20 cellular contexts compared by ENCODE assay signal in the genomic region with DNA sequence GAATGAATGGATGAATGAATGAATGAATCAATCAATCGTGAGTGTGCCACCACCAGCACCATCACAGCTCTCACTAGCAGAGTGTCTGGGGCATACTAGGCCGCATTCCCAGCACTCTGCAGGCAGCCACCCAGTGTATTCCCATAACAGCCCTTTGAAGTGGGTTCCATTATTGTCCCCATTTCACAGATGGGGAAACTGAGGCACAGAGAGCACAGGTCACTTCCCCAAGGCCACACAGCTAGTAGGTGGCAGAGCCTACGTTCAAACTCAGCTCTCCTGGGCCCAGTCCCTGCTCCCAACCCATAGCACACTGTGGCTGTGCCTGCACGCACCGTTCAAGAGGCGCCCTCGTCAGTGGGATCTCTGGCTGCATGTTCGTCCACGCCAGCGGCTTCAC.
DNase-seq lines count a peak whose midpoint lies in the region; ATAC-seq and TF ChIP-seq lines count a peak whose summit lies in the region.
"Had no signal": no experiment of that assay in that cellular context is flagged by ENCODE, and none has a peak within 500 bp of the region (broad histone marks: within the 10 kb centered on the region; RNA-seq: fewer than 3 reads in every experiment).

No MANE protein-coding gene starts in this region.

- in situ Hi-C loops in Panc1 (cut with HindIII; ENCODE audit: low pct_unique_long_range_greater_than_20kb, low sequenced_read_pairs) (no loop called here), G401 (cut with HindIII; ENCODE audit: low sequenced_read_pairs) (no loop called here), brain microvascular endothelial cell (cut with HindIII; ENCODE audit: low pct_ligation_motif_present, low sequenced_read_pairs) (loop anchor here (25.0 kb wide), 1 partner anchor 379 kb away; no protein-coding TSS in a partner anchor)

- POLR2A ChIA-PET in Panc1 (lab: Charles Lee): interaction anchor here (0.6 kb wide), 1 partner anchor 321 kb away, joined by 4 read pairs; no protein-coding TSS in a partner anchor

- intact Hi-C loops in CD14-positive monocyte (cut with micrococcal nuclease): no loop called here
- intact Hi-C loops in Panc1 (cut with micrococcal nuclease; ENCODE audit: unreplicated experiment): loop anchor here (10.0 kb wide), 1 partner anchor 302 kb away; no protein-coding TSS in a partner anchor

- no peaks in the 10 kb centered on the region for H3K27me3 ChIP-seq in Panc1 (ENCODE audit: control insufficient read depth, insufficient read depth, low read length)
- no peaks in the 10 kb centered on the region for H3K27me3 ChIP-seq in gastroesophageal sphincter
- H3K27me3 ChIP-seq in skeletal muscle tissue (ENCODE audit: control insufficient read depth in 3 of 3, insufficient read depth in 3 of 3, low read length in 3 of 3): no peaks in the 10 kb centered on the region
- H3K27me3 ChIP-seq in brain microvascular endothelial cell (replicated peaks): no peaks in the 10 kb centered on the region

- ATAC-seq in Panc1 (no peak), gastroesophageal sphincter (no peak)
- ATAC-seq: natural killer cell had no signal

- H3K9me3 Mint-ChIP-seq in CD14-positive monocyte: peaks cover 0 to 2% (median 0%) of the 10 kb centered on the region in 7 donors
- H3K9me3 Mint-ChIP-seq: activated CD4-positive, alpha-beta T cell treated with anti-CD3 and anti-CD28 coated beads, Interleukin-2, amount 10 ng/mL, durations not matched to agents 24 days and 14 days; central memory CD8-positive, alpha-beta T cell; natural killer cell had no signal

- TF ChIP-seq CTCF in CD14-positive monocyte (IDR thresholded peaks at IDR 0.05) (no peak), Panc1 (IDR thresholded peaks at IDR 0.05) (no peak), gastroesophageal sphincter (IDR thresholded peaks at IDR 0.05) (no peak), brain microvascular endothelial cell (IDR thresholded peaks at IDR 0.05; ENCODE audit: low read depth, low read length, missing control alignments) (no peak)

- WGBS in gastroesophageal sphincter (ENCODE audit: low coverage in 1 of 2), 2 donors: 100% methylated on average over 1 of the region's 10 CpGs; no CpG with 5 or more reads in 1 of the 2 donors

- H3K27ac ChIP-seq in Panc1 (ENCODE audit: low read length) (peak overlapping the region; percentile 86), gastroesophageal sphincter (peak overlapping the region in 3 of 4 donors; percentile 91 to 98 (median 93)), skeletal muscle tissue (ENCODE audit: low read depth, low read length) (peak overlapping the region; percentile 90), brain microvascular endothelial cell (no peak overlapping the region)

- H3K4me3 Mint-ChIP-seq in CD14-positive monocyte: no peak overlapping the region
- H3K4me3 Mint-ChIP-seq: activated CD4-positive, alpha-beta T cell treated with anti-CD3 and anti-CD28 coated beads, Interleukin-2, amount 10 ng/mL, durations not matched to agents 24 days and 14 days; central memory CD8-positive, alpha-beta T cell; natural killer cell had no signal

- peak overlapping the region in 1 of 3 donors; percentile 83 for H3K9ac ChIP-seq in skeletal muscle tissue (ENCODE audit: low read depth in 1 of 3, low read length in 3 of 3)

- TF ChIP-seq EP300 in gastroesophageal sphincter (IDR thresholded peaks at IDR 0.05): no peak

- H3K4me3 ChIP-seq in Panc1 (ENCODE audit: low read depth in 2 of 2, low read length in 2 of 2) (no peak overlapping the region), gastroesophageal sphincter (no peak overlapping the region), skeletal muscle tissue (ENCODE audit: low read length in 3 of 3) (no peak overlapping the region), brain microvascular endothelial cell (ENCODE audit: low read depth, low read length) (no peak overlapping the region)

- H3K4me1 ChIP-seq in Panc1 (ENCODE audit: control insufficient read depth, insufficient read depth, low read length) (peaks cover 76% of the 10 kb centered on the region), gastroesophageal sphincter (peaks cover 11 to 100% (median 66%) of the 10 kb centered on the region in 3 donors), skeletal muscle tissue (ENCODE audit: control insufficient read depth in 3 of 3, insufficient read depth in 3 of 3, low read length in 3 of 3) (peaks cover 83 to 96% (median 89%) of the 10 kb centered on the region in 3 donors)

- DNase-seq in CD14-positive monocyte (ENCODE audit: low spot score) (no peak), Panc1 (ENCODE audit: low read depth, low spot score) (no peak), G401 (ENCODE audit: low spot score) (no peak), brain microvascular endothelial cell (no peak), hippocampal formation (lab: John Stamatoyannopoulos, UW) (no peak)
- DNase-seq: activated CD4-positive, alpha-beta T cell treated with anti-CD3 and anti-CD28 coated beads, Interleukin-2, amount 10 ng/mL, durations not matched to agents 24 days and 14 days; activated effector memory CD4-positive, alpha-beta T cell treated with anti-CD3 and anti-CD28 coated beads, Interleukin-2, amount 50 U/mL, for 16 hours; amniotic stem cell; Kasumi-1; mammary epithelial cell; natural killer cell; NCI-H1092 treated with DMSO at 0.1 percent for 48 hours; NCI-H2081; NCI-H510A; NK-92 treated with Interleukin-12 subunit alpha and Interleukin-12 subunit beta, amount 100 ng/mL, for 24 hours; RPMI8226; SW 1271 had no signal

- TF ChIP-seq POLR2A in gastroesophageal sphincter (IDR thresholded peaks at IDR 0.05): no peak

- BruUV-seq in Panc1 (replicated peaks; lab: Mats Ljungman, UMichigan): no TSS peak

- H3K27me3 Mint-ChIP-seq in CD14-positive monocyte (ENCODE audit: low read depth in 3 of 3): no peaks in the 10 kb centered on the region
- H3K27me3 Mint-ChIP-seq: activated CD4-positive, alpha-beta T cell treated with anti-CD3 and anti-CD28 coated beads, Interleukin-2, amount 10 ng/mL, durations not matched to agents 24 days and 14 days; central memory CD8-positive, alpha-beta T cell had no signal

- CTCF ChIA-PET in Panc1 (lab: Charles Lee): no interaction called here

- H3K27ac Mint-ChIP-seq in CD14-positive monocyte: peak overlapping the region in 6 of 7 donors; percentile 48 to 95 (median 89)
- H3K27ac Mint-ChIP-seq: activated CD4-positive, alpha-beta T cell treated with anti-CD3 and anti-CD28 coated beads, Interleukin-2, amount 10 ng/mL, durations not matched to agents 24 days and 14 days; natural killer cell had no signal

- H3K36me3 ChIP-seq in Panc1 (ENCODE audit: control insufficient read depth, insufficient read depth, low read length): peaks cover 5% of the 10 kb centered on the region
- H3K36me3 ChIP-seq in gastroesophageal sphincter: peaks cover 0 to 49% of the 10 kb centered on the region in 2 donors
- peaks cover 36 to 60% (median 44%) of the 10 kb centered on the region in 3 donors for H3K36me3 ChIP-seq in skeletal muscle tissue (ENCODE audit: control insufficient read depth in 3 of 3, insufficient read depth in 3 of 3, low read length in 3 of 3)
- H3K36me3 ChIP-seq in brain microvascular endothelial cell (replicated peaks): peaks cover 64% of the 10 kb centered on the region

- H3K9me3 ChIP-seq in Panc1 (ENCODE audit: control insufficient read depth, insufficient read depth, low read depth, low read length) (no peaks in the 10 kb centered on the region), gastroesophageal sphincter (no peaks in the 10 kb centered on the region), skeletal muscle tissue (ENCODE audit: control insufficient read depth in 3 of 3, low read length in 3 of 3) (no peaks in the 10 kb centered on the region)

- H3K4me1 Mint-ChIP-seq in CD14-positive monocyte: peaks cover 46% of the 10 kb centered on the region
- H3K4me1 Mint-ChIP-seq: activated CD4-positive, alpha-beta T cell treated with anti-CD3 and anti-CD28 coated beads, Interleukin-2, amount 10 ng/mL, durations not matched to agents 24 days and 14 days had no signal

- peaks cover 59 to 72% of the 10 kb centered on the region in 2 donors for H3K36me3 Mint-ChIP-seq in CD14-positive monocyte
- H3K36me3 Mint-ChIP-seq: natural killer cell had no signal
